ENCODE assay signal across 11 cellular contexts in the genomic region with DNA sequence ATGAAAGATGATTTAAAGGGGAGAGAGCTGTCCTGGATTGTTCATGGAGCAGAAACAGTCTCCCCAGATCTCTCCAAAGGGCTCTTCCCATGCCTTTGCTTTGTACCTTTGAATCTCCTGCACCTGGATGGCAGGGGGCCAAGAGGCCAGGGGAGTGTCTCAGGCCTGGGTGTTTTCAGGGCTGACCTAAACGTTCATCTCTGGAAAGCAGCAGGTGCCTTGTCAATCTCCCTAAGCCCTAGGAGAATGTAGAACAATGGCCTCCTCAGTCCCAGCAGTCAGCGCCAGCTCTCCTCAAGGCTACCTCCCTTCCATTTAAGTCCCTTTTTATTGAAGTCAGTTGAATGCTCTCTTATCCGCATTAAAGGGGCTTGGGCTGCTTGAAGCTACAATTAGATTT. TPM values are rescaled to one million over a fixed set of nuclear protein-coding genes. Genes with fewer than 3 reads are reported as not detected.
DNase-seq lines count a peak whose midpoint lies in the region; ATAC-seq, FAIRE-seq and TF ChIP-seq lines count a peak whose summit lies in the region.
"Had no signal": no experiment of that assay in that cellular context is flagged by ENCODE, and none has a peak within 500 bp of the region (broad histone marks: within the 10 kb centered on the region; RNA-seq: fewer than 3 reads in every experiment).

No MANE protein-coding gene starts in this region.

- H3K36me3 Mint-ChIP-seq in nephron (ENCODE audit: low read depth) = no peaks in the 10 kb centered on the region

- H3K4me1 ChIP-seq in MM.1S (ENCODE audit: low read length) (peaks cover 9% of the 10 kb centered on the region), GM12878 (ENCODE audit: control insufficient read depth, insufficient read depth, low read length) (peaks cover 22% of the 10 kb centered on the region)
- H3K4me1 ChIP-seq: testis had no signal

- no peak overlapping the region for H3K4me3 Mint-ChIP-seq in nephron

- intact Hi-C loops in GM12878 (cut with micrococcal nuclease; ENCODE audit: unreplicated experiment) = loop anchor here (2.0 to 10.0 kb wide), 7 partner anchors 44 to 662 kb away; partner anchors contain the start of gene N4BP2

- in situ Hi-C loops in GM12878 (cut with MboI) = no loop called here

- H4K20me1 ChIP-seq in MM.1S (ENCODE audit: insufficient read depth, low read length) = no peaks in the 10 kb centered on the region
- no peaks in the 10 kb centered on the region for H4K20me1 ChIP-seq in GM12878 (ENCODE audit: control insufficient read depth, insufficient read depth)

- TF ChIP-seq RAD21 in GM12878 (IDR thresholded peaks at IDR 0.05; ENCODE audit: insufficient read depth, low read depth, low read length) = no peak

- H3K27ac ChIP-seq in MM.1S (ENCODE audit: low read length) (no peak overlapping the region), GM12878 (ENCODE audit: control insufficient read depth, insufficient read depth) (no peak overlapping the region)
- H3K27ac ChIP-seq: ovary, testis had no signal

- H3K27ac Mint-ChIP-seq in nephron = peak overlapping the region in 2 of 3 experiments; percentile 50 to 82

- peak overlapping the region; percentile 8; the same call in 1 of the 2 replicates for H3K9ac ChIP-seq in MM.1S (ENCODE audit: low read length)
- H3K9ac ChIP-seq in GM12878 (ENCODE audit: control insufficient read depth, insufficient read depth, low read length) = no peak overlapping the region

- TF ChIP-seq POLR2A in GM12878 (IDR thresholded peaks at IDR 0.05; ENCODE audit: low read depth, low read length) = no peak

- H3K9me3 ChIP-seq in MM.1S (replicated peaks; ENCODE audit: insufficient read depth, low read length) (no peaks in the 10 kb centered on the region), GM12878 (replicated peaks; ENCODE audit: control insufficient read depth, insufficient read depth, low read length) (no peaks in the 10 kb centered on the region)
- H3K9me3 ChIP-seq: ovary, testis had no signal

- H3K9me2 ChIP-seq in MM.1S (replicated peaks; ENCODE audit: insufficient read depth, low read length) = no peaks in the 10 kb centered on the region

- H3K36me3 ChIP-seq in MM.1S (replicated peaks; ENCODE audit: insufficient read depth, low read length) = no peaks in the 10 kb centered on the region
- H3K36me3 ChIP-seq in GM12878 (ENCODE audit: control insufficient read depth in 2 of 2, insufficient read depth in 2 of 2, low read length in 1 of 2) = no peaks in the 10 kb centered on the region
- H3K36me3 ChIP-seq: ovary had no signal

- peaks cover 6% of the 10 kb centered on the region for H3K4me1 Mint-ChIP-seq in nephron

- no TSS peak for BruUV-seq in GM12878 (replicated peaks; lab: Mats Ljungman, UMichigan)

- DNase-seq in GM19239 (ENCODE audit: insufficient read length, low spot score) = no peak
- peak; percentile 32 for DNase-seq in MM.1S
- no peak for DNase-seq in GM12878 (ENCODE audit: low read depth, low spot score)
- DNase-seq in effector CD8-positive, alpha-beta T cell (lab: John Stamatoyannopoulos, UW) = no peak
- DNase-seq in activated naive CD4-positive, alpha-beta T cell treated with anti-CD3 and anti-CD28 coated beads, Interleukin-2, amount 50 U/mL, for 16 hours = no peak
- DNase-seq: ovary had no signal

- RAD21 ChIA-PET in GM12878 (lab: Charles Lee; ENCODE audit: unreplicated experiment) = interaction anchor here (0.8 to 4.4 kb wide), 50 partner anchors 13 to 740 kb away, joined by 3 to 57 read pairs (median 5); partner anchors contain the start of genes N4BP2 and RBM47

- CTCF ChIA-PET in GM12878 (lab: Yijun Ruan, JAX) = interaction anchor here (0.5 to 5.6 kb wide), 60 partner anchors 12 to 663 kb away, joined by 3 to 61 read pairs (median 5); partner anchors contain the start of gene RBM47

- TF ChIP-seq EP300 in GM12878 (IDR thresholded peaks at IDR 0.05; ENCODE audit: borderline replicate concordance in 1 of 2, control insufficient read depth in 1 of 2, low read depth in 2 of 2, low read length in 2 of 2) = no peak

- POLR2A ChIA-PET in GM12878 (lab: Charles Lee) = interaction anchor here (0.5 to 2.6 kb wide), 3 partner anchors 45 to 487 kb away, joined by 4 to 8 read pairs (median 5); no protein-coding TSS in a partner anchor

- H3K4me2 ChIP-seq in MM.1S (ENCODE audit: low read depth, low read length) = peak overlapping the region; percentile 29; the same call in 1 of the 2 replicates
- H3K4me2 ChIP-seq in GM12878 (ENCODE audit: control insufficient read depth, insufficient read depth) = no peak overlapping the region

- no peaks in the 10 kb centered on the region for H3K79me2 ChIP-seq in MM.1S (ENCODE audit: low read length)
- no peaks in the 10 kb centered on the region for H3K79me2 ChIP-seq in GM12878 (ENCODE audit: control insufficient read depth, insufficient read depth, low read length)

- H3K27me3 ChIP-seq in MM.1S (replicated peaks; ENCODE audit: insufficient read depth, low read length) (no peaks in the 10 kb centered on the region), GM12878 (replicated peaks in 1 of 2; ENCODE audit: control insufficient read depth in 2 of 2, insufficient read depth in 2 of 2, low read length in 1 of 2) (no peaks in the 10 kb centered on the region)
- H3K27me3 ChIP-seq: ovary, testis had no signal

- SMC1A ChIA-PET in GM12878 (lab: Charles Lee; ENCODE audit: uncharacterized antibody, unreplicated experiment) = interaction anchor here (0.6 to 5.7 kb wide), 60 partner anchors 12 to 740 kb away, joined by 3 to 60 read pairs (median 4); partner anchors contain the start of genes PDS5A and RBM47

- ATAC-seq in GM12878 (peak; percentile 30), GM18873 (IDR thresholded peaks at IDR 0.05; ENCODE audit: low FRiP score, unreplicated experiment) (no peak)

- TF ChIP-seq CTCF in MM.1S (IDR thresholded peaks at IDR 0.05; ENCODE audit: low read length) (no peak), GM12878 (IDR thresholded peaks at IDR 0.05 in 2 of 3, conservative IDR thresholded peaks at IDR 0.05 in 1 of 3; ENCODE audit: control insufficient read depth in 2 of 3, extremely low read depth in 1 of 3, insufficient read depth in 1 of 3, low read depth in 3 of 3, low read length in 3 of 3) (no peak), nephron (IDR thresholded peaks at IDR 0.05; ENCODE audit: unreplicated experiment in 3 of 3) (no peak)

- H3K9me3 Mint-ChIP-seq in nephron = no peaks in the 10 kb centered on the region

- WGBS in GM12878 (ENCODE audit: insufficient coverage, insufficient replicate concordance, low lambda C conversion rate, missing lambda C conversion rate) = 73% methylated on average over 3 of the region's 3 CpGs

- H2AFZ ChIP-seq in MM.1S (ENCODE audit: low read length) (peak overlapping the region; percentile 57), GM12878 (ENCODE audit: control insufficient read depth, low read depth, low read length) (no peak overlapping the region; the same call in 1 of the 2 replicates)

- FAIRE-seq in GM19239 (lab: Jason Lieb, UNC) (peak; percentile 33), GM12878 (lab: Jason Lieb, UNC) (no peak)

- peaks cover 8% of the 10 kb centered on the region for H3K27me3 Mint-ChIP-seq in nephron (ENCODE audit: low read depth)

- H3K4me3 ChIP-seq in MM.1S (ENCODE audit: low read length) = no peak overlapping the region
- H3K4me3 ChIP-seq in GM12878 = no peak overlapping the region
- H3K4me3 ChIP-seq: K562, ovary, testis had no signal

- no peaks in the 10 kb centered on the region for H3F3A ChIP-seq in MM.1S (ENCODE audit: insufficient read depth, low read length)

TF ChIP-seq in GM12878, 131 proteins besides CTCF, POLR2A, EP300 and RAD21:
- TF ChIP-seq BCL3 (IDR thresholded peaks at IDR 0.05; ENCODE audit: borderline replicate concordance, insufficient read depth, low read depth, low read length, poor library complexity, severe bottlenecking) (no peak), YY1 (IDR thresholded peaks at IDR 0.05; ENCODE audit: low read depth, low read length) (0 out of 2 replicates have a peak, but pooled peaks have one; percentile 3), EED (IDR thresholded peaks at IDR 0.05; ENCODE audit: low read depth) (no peak)

RNA-seq across cellular contexts. Expression of gene NSUN7, which starts 31.2 kb away (rescaled TPM):
- 1.4 and 2.2 TPM in 2 replicates for total RNA-seq in GM12878 (2013; cell fraction: nucleolus; rRNA removed)
- total RNA-seq in GM12878 (2014; rRNA removed) (0.27 TPM in 1 of 2 replicates, not detected in the other), GM12878 (2014; rRNA removed; fragmentation: Illumina TruSeq; extraction: Trizol) (0.18 TPM in 1 of 2 replicates, not detected in the other), GM12878 (2021) (0.21 TPM in 2 replicates)
- polyA plus RNA-seq in GM12878 (2011; ENCODE audit: low read depth) = not detected
- polyA plus RNA-seq in GM12878 (2011; rRNA removed) (0.03 TPM in 1 of 2 replicates, not detected in the other), GM12878 (2014; fragmentation: Illumina TruSeq; extraction: Trizol) (0.05 and 0.09 TPM in 2 replicates), GM12878 (2014; fragmentation: Nextera tagmentation; extraction: Ambion mirVana) (under 1 TPM; 0.02 to 0.08 TPM), GM12878 (2014; rRNA removed) (0.10 and 0.17 TPM in 2 replicates), GM12878 (2016; fragmentation: Nextera tagmentation; extraction: Ambion mirVana) (under 1 TPM in 1 of 2 experiments, not detected in 1; 0.15 TPM)
- not detected in 2 replicates for polyA plus RNA-seq in GM12878 (2011; cell fraction: cytosol; rRNA removed)
- not detected in 2 replicates for polyA plus RNA-seq in GM12878 (2011; cell fraction: nucleus; rRNA removed)
- polyA plus RNA-seq in GM12878 (2012) = 0.27 and 0.42 TPM in 2 replicates
- not detected in 2 replicates for polyA minus RNA-seq in GM12878 (2011; rRNA and poly(A)+ RNA removed)
- not detected in 2 replicates for polyA minus RNA-seq in GM12878 (2011; cell fraction: cytosol; rRNA and poly(A)+ RNA removed)
- polyA minus RNA-seq in GM12878 (2011; cell fraction: nucleus; rRNA and poly(A)+ RNA removed) = not detected in 2 replicates
- total RNA-seq: cardiac septum, K562 had no signal
- polyA plus RNA-seq: K562 had no signal
